ENCODE assay signal across 1 cellular context in genomic region chr1:183787704-183788103, GRCh38.
TF ChIP-seq lines count a peak whose summit lies in the region.

No MANE protein-coding gene starts in this region.

TF ChIP-seq in H1, 55 proteins besides CTCF, POLR2A, EP300 and RAD21:
- no peak for TF ChIP-seq SAP30 (IDR thresholded peaks at IDR 0.05; ENCODE audit: insufficient read depth, insufficient replicate concordance, low read length)
- TF ChIP-seq RFX5 (IDR thresholded peaks at IDR 0.05; ENCODE audit: borderline replicate concordance, low read depth, low read length), result no peak
- TF ChIP-seq, protein P1, sequence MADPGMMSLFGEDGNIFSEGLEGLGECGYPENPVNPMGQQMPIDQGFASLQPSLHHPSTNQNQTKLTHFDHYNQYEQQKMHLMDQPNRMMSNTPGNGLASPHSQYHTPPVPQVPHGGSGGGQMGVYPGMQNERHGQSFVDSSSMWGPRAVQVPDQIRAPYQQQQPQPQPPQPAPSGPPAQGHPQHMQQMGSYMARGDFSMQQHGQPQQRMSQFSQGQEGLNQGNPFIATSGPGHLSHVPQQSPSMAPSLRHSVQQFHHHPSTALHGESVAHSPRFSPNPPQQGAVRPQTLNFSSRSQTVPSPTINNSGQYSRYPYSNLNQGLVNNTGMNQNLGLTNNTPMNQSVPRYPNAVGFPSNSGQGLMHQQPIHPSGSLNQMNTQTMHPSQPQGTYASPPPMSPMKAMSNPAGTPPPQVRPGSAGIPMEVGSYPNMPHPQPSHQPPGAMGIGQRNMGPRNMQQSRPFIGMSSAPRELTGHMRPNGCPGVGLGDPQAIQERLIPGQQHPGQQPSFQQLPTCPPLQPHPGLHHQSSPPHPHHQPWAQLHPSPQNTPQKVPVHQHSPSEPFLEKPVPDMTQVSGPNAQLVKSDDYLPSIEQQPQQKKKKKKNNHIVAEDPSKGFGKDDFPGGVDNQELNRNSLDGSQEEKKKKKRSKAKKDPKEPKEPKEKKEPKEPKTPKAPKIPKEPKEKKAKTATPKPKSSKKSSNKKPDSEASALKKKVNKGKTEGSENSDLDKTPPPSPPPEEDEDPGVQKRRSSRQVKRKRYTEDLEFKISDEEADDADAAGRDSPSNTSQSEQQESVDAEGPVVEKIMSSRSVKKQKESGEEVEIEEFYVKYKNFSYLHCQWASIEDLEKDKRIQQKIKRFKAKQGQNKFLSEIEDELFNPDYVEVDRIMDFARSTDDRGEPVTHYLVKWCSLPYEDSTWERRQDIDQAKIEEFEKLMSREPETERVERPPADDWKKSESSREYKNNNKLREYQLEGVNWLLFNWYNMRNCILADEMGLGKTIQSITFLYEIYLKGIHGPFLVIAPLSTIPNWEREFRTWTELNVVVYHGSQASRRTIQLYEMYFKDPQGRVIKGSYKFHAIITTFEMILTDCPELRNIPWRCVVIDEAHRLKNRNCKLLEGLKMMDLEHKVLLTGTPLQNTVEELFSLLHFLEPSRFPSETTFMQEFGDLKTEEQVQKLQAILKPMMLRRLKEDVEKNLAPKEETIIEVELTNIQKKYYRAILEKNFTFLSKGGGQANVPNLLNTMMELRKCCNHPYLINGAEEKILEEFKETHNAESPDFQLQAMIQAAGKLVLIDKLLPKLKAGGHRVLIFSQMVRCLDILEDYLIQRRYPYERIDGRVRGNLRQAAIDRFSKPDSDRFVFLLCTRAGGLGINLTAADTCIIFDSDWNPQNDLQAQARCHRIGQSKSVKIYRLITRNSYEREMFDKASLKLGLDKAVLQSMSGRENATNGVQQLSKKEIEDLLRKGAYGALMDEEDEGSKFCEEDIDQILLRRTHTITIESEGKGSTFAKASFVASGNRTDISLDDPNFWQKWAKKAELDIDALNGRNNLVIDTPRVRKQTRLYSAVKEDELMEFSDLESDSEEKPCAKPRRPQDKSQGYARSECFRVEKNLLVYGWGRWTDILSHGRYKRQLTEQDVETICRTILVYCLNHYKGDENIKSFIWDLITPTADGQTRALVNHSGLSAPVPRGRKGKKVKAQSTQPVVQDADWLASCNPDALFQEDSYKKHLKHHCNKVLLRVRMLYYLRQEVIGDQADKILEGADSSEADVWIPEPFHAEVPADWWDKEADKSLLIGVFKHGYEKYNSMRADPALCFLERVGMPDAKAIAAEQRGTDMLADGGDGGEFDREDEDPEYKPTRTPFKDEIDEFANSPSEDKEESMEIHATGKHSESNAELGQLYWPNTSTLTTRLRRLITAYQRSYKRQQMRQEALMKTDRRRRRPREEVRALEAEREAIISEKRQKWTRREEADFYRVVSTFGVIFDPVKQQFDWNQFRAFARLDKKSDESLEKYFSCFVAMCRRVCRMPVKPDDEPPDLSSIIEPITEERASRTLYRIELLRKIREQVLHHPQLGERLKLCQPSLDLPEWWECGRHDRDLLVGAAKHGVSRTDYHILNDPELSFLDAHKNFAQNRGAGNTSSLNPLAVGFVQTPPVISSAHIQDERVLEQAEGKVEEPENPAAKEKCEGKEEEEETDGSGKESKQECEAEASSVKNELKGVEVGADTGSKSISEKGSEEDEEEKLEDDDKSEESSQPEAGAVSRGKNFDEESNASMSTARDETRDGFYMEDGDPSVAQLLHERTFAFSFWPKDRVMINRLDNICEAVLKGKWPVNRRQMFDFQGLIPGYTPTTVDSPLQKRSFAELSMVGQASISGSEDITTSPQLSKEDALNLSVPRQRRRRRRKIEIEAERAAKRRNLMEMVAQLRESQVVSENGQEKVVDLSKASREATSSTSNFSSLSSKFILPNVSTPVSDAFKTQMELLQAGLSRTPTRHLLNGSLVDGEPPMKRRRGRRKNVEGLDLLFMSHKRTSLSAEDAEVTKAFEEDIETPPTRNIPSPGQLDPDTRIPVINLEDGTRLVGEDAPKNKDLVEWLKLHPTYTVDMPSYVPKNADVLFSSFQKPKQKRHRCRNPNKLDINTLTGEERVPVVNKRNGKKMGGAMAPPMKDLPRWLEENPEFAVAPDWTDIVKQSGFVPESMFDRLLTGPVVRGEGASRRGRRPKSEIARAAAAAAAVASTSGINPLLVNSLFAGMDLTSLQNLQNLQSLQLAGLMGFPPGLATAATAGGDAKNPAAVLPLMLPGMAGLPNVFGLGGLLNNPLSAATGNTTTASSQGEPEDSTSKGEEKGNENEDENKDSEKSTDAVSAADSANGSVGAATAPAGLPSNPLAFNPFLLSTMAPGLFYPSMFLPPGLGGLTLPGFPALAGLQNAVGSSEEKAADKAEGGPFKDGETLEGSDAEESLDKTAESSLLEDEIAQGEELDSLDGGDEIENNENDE (IDR thresholded peaks at IDR 0.05; ENCODE audit: insufficient replicate concordance, low read length), result no peak
- no peak for TF ChIP-seq SIX5 (IDR thresholded peaks at IDR 0.05; ENCODE audit: low read depth, low read length)
- no peak for TF ChIP-seq POLR2AphosphoS5 (IDR thresholded peaks at IDR 0.05; ENCODE audit: low read depth, low read length)
- TF ChIP-seq TCF12 (IDR thresholded peaks at IDR 0.05; ENCODE audit: low read depth, low read length), result no peak
- no peak for TF ChIP-seq TAF7 (optimal IDR thresholded peaks at IDR 0.05; ENCODE audit: borderline replicate concordance, low read depth, low read length)
- TF ChIP-seq HDAC6 (IDR thresholded peaks at IDR 0.05; ENCODE audit: low read depth, low read length), result no peak
- TF ChIP-seq BACH1 (IDR thresholded peaks at IDR 0.05; ENCODE audit: low read length), result no peak
- TF ChIP-seq PHF8 (conservative IDR thresholded peaks at IDR 0.05; ENCODE audit: low read depth, low read length), result no peak
- no peak for TF ChIP-seq BRCA1 (IDR thresholded peaks at IDR 0.05; ENCODE audit: low read depth, low read length)
- no peak for TF ChIP-seq SIN3A (conservative IDR thresholded peaks at IDR 0.05 in 1 of 2, IDR thresholded peaks at IDR 0.05 in 1 of 2; ENCODE audit: low read depth in 1 of 2, low read length in 2 of 2)
- TF ChIP-seq FOSL1 (IDR thresholded peaks at IDR 0.05; ENCODE audit: insufficient read depth, low read depth, low read length), result no peak
- TF ChIP-seq JUND (IDR thresholded peaks at IDR 0.05; ENCODE audit: low read length), result no peak
